Comparison of ENCODE assay signal across 26 cellular contexts in genomic region chr5:141630570-141631140, GRCh38.
"Had no signal": no experiment of that assay in that cellular context is flagged by ENCODE, and none has a peak within 500 bp of the region (broad histone marks: within the 10 kb centered on the region; RNA-seq: fewer than 3 reads in every experiment).

No MANE protein-coding gene starts in this region.

- H3K4me3 ChIP-seq: heart right ventricle, hepatocyte, lung, neural progenitor cell, psoas muscle, skin epidermis, stomach, testis, thyroid gland, transverse colon, upper lobe of left lung had no signal

- ATAC-seq: heart right ventricle; natural killer cell; psoas muscle; sciatic nerve; stimulated activated naive B cell treated with anti-CD40 and anti-IgM and Interleukin-4, amounts not matched to agents 10 μg/mL and 1 μg/mL and 100 μg/mL, for 72 hours; stimulated activated naive CD8-positive, alpha-beta T cell treated with anti-CD3 and anti-CD28 coated beads, Interleukin-15, Interleukin-2, amounts not matched to agents 100 U/mL and 50 U/mL, for 24 hours had no signal

- DNase-seq: heart right ventricle; islet precursor cell; mesendoderm; naive B cell; natural killer cell; nephron progenitor cell; occipital lobe; psoas muscle; stimulated activated CD4-positive, alpha-beta T cell treated with anti-CD3 and anti-CD28 coated beads, Interleukin-12 subunit alpha, Interleukin-12 subunit beta, amount 100 ng/mL, for 4 hours; stimulated activated CD4-positive, alpha-beta T cell treated with anti-CD3 and anti-CD28 coated beads, Interleukin-15, amount 100 ng/mL, for 24 hours; stimulated activated CD4-positive, alpha-beta T cell treated with anti-CD3 and anti-CD28 coated beads, Interleukin-2, amount 100 ng/mL, for 24 hours; stimulated activated CD4-positive, alpha-beta T cell treated with anti-CD3 and anti-CD28 coated beads, Interleukin-4, amount 100 ng/mL, for 1 hour; stimulated activated naive B cell treated with anti-CD40 and anti-IgM and Interleukin-4, amounts not matched to agents 10 μg/mL and 1 μg/mL and 100 μg/mL, for 72 hours; stimulated activated naive CD8-positive, alpha-beta T cell treated with anti-CD3 and anti-CD28 coated beads, Interleukin-15, Interleukin-2, amounts not matched to agents 100 U/mL and 50 U/mL, for 24 hours; stomach; testis; thyroid gland; transverse colon; upper lobe of left lung had no signal

- H3K9me3 ChIP-seq: heart right ventricle, neutrophil, psoas muscle, stomach, testis, thyroid gland, transverse colon, upper lobe of left lung had no signal

- H3K27ac ChIP-seq: heart right ventricle, hepatocyte, neural progenitor cell, neutrophil, parathyroid adenoma, psoas muscle, skin epidermis, stomach, testis, thyroid gland, transverse colon, upper lobe of left lung had no signal

- H3K36me3 ChIP-seq: neural progenitor cell had no signal

- H3K27me3 ChIP-seq: heart right ventricle, hepatocyte, neural progenitor cell, neutrophil, stomach, testis, thyroid gland, transverse colon, upper lobe of left lung had no signal
